26 cellular contexts compared by ENCODE assay signal in genomic region chr7:159103382-159104187, GRCh38. TPM values are rescaled to one million over a fixed set of nuclear protein-coding genes. Genes with fewer than 3 reads are reported as not detected.
DNase-seq lines count a peak whose midpoint lies in the region; ATAC-seq and TF ChIP-seq lines count a peak whose summit lies in the region.
"Had no signal": no experiment of that assay in that cellular context is flagged by ENCODE, and none has a peak within 500 bp of the region (broad histone marks: within the 10 kb centered on the region; RNA-seq: fewer than 3 reads in every experiment).

No MANE protein-coding gene starts in this region.

- no peak for ATAC-seq in GM23338
- ATAC-seq in GM21825 (IDR thresholded peaks at IDR 0.05; ENCODE audit: unreplicated experiment) = no peak
- ATAC-seq in HG02973 (IDR thresholded peaks at IDR 0.05; ENCODE audit: unreplicated experiment) = no peak
- ATAC-seq: activated CD8-positive, alpha-beta T cell treated with anti-CD3 and anti-CD28 coated beads, Interleukin-2, amount 10 ng/mL, durations not matched to agents 7 days and 5 days had no signal

- WGBS in stomach, 5 donors = 74 to 85% (median 79%) methylated on average over 21 of the region's 21 CpGs

- TF ChIP-seq EP300 in stomach (IDR thresholded peaks at IDR 0.05) = no peak

- no peaks in the 10 kb centered on the region for H3K79me2 ChIP-seq in GM23338 (replicated peaks; ENCODE audit: insufficient read depth)

- no peak overlapping the region for H2AFZ ChIP-seq in GM23338

- no peak for TF ChIP-seq POLR2A in stomach (IDR thresholded peaks at IDR 0.05)

- H3K9me3 ChIP-seq in KOPT-K1 (ENCODE audit: insufficient read depth, low read length, poor library complexity, severe bottlenecking) (peaks cover 5% of the 10 kb centered on the region), ascending aorta (no peaks in the 10 kb centered on the region), stomach (no peaks in the 10 kb centered on the region)
- H3K9me3 ChIP-seq: breast epithelium, colonic mucosa had no signal

- intact Hi-C loops in ascending aorta (cut with DNase I) (loop anchor here (10.0 kb wide), 1 partner anchor 239 kb away; no protein-coding TSS in a partner anchor), stomach (cut with DNase I; ENCODE audit: low total_unique reads) (no loop called here)

- H3K27ac Mint-ChIP-seq in GM23338 = no peak overlapping the region
- H3K27ac Mint-ChIP-seq: activated CD8-positive, alpha-beta T cell treated with anti-CD3 and anti-CD28 coated beads, Interleukin-2, amount 10 ng/mL, durations not matched to agents 7 days and 5 days; CD14-positive monocyte had no signal

- no peaks in the 10 kb centered on the region for H3K9me2 ChIP-seq in GM23338 (ENCODE audit: insufficient read depth)

- peak in 1 of 2 donors; percentile 39 for DNase-seq in ascending aorta (ENCODE audit: low spot score in 2 of 2)
- DNase-seq in mesenteric fat pad (ENCODE audit: low spot score) = peak; percentile 78
- no peak for DNase-seq in stomach
- no peak for DNase-seq in GM23338 (ENCODE audit: low spot score)
- DNase-seq: activated CD8-positive, alpha-beta T cell treated with anti-CD3 and anti-CD28 coated beads, Interleukin-2, amount 10 ng/mL, durations not matched to agents 7 days and 5 days; colonic mucosa; DMS79 treated with DMSO at 0.1 percent for 48 hours; GF-D8; HCEC 1CT; mesenchymal stem cell; NCI-H1105; NCI-H1930; NCI-H69; nucleus accumbens; retina; stimulated activated CD4-positive, alpha-beta T cell treated with anti-CD3 and anti-CD28 coated beads, Interleukin-2, amount 100 ng/mL, for 48 hours had no signal

- H3K27ac ChIP-seq in KOPT-K1 (ENCODE audit: low read depth, low read length, poor library complexity, severe bottlenecking) = peak overlapping the region; percentile 34
- peak overlapping the region; percentile 66 to 74 for H3K27ac ChIP-seq in ascending aorta
- H3K27ac ChIP-seq in stomach = peak overlapping the region in 3 of 5 donors; percentile 43 to 83 (median 78)
- no peak overlapping the region for H3K27ac ChIP-seq in GM23338 (ENCODE audit: low read depth)
- H3K27ac ChIP-seq: breast epithelium, colonic mucosa had no signal

- no peaks in the 10 kb centered on the region for H4K20me1 ChIP-seq in GM23338 (replicated peaks; ENCODE audit: insufficient read depth)

- H3K4me1 Mint-ChIP-seq in GM23338 = peaks cover 7% of the 10 kb centered on the region
- H3K4me1 Mint-ChIP-seq: CD14-positive monocyte had no signal

- peaks cover 81% of the 10 kb centered on the region for H3K9me3 Mint-ChIP-seq in GM23338

- H3K4me3 Mint-ChIP-seq in GM23338 = no peak overlapping the region
- H3K4me3 Mint-ChIP-seq: activated CD8-positive, alpha-beta T cell treated with anti-CD3 and anti-CD28 coated beads, Interleukin-2, amount 10 ng/mL, durations not matched to agents 7 days and 5 days; CD14-positive monocyte had no signal

- H3K36me3 ChIP-seq in KOPT-K1 (ENCODE audit: insufficient read depth, low read length) (peaks cover 98% of the 10 kb centered on the region), ascending aorta (no peaks in the 10 kb centered on the region), stomach (peaks cover 0 to 10% (median 5%) of the 10 kb centered on the region in 4 donors), GM23338 (ENCODE audit: insufficient read depth) (no peaks in the 10 kb centered on the region)
- H3K36me3 ChIP-seq: breast epithelium, colonic mucosa had no signal

- no peaks in the 10 kb centered on the region for H3F3A ChIP-seq in GM23338 (replicated peaks; ENCODE audit: low read depth)

- no peak overlapping the region for H3K4me2 ChIP-seq in GM23338

- TF ChIP-seq CTCF in ascending aorta (IDR thresholded peaks at IDR 0.05) (no peak), stomach (IDR thresholded peaks at IDR 0.05) (no peak), GM23338 (conservative IDR thresholded peaks at IDR 0.05; ENCODE audit: low read depth in 2 of 2) (no peak)

- no peaks in the 10 kb centered on the region for H3K27me3 ChIP-seq in ascending aorta
- peaks cover 0 to 4% (median 0%) of the 10 kb centered on the region in 3 donors for H3K27me3 ChIP-seq in stomach
- H3K27me3 ChIP-seq in GM23338 (ENCODE audit: insufficient read depth) = no peaks in the 10 kb centered on the region
- H3K27me3 ChIP-seq: breast epithelium, colonic mucosa had no signal

- peaks cover 7% of the 10 kb centered on the region for H3K27me3 Mint-ChIP-seq in GM23338 (ENCODE audit: insufficient read depth, low read depth, poor library complexity)

- H3K4me3 ChIP-seq in ascending aorta (peak overlapping the region in 1 of 2 donors; percentile 16), stomach (no peak overlapping the region), GM23338 (no peak overlapping the region)
- H3K4me3 ChIP-seq: breast epithelium, colonic mucosa had no signal

- H3K4me1 ChIP-seq in ascending aorta = peaks cover 15 to 39% of the 10 kb centered on the region in 2 donors
- H3K4me1 ChIP-seq in stomach = peaks cover 8 to 48% (median 29%) of the 10 kb centered on the region in 4 donors
- 0 out of 2 replicates have a peak, but pooled peaks cover 7% of the 10 kb centered on the region for H3K4me1 ChIP-seq in GM23338 (ENCODE audit: insufficient read depth)
- H3K4me1 ChIP-seq: colonic mucosa had no signal

- H3K36me3 Mint-ChIP-seq in GM23338 (ENCODE audit: low read depth) = peaks cover 24% of the 10 kb centered on the region
- H3K36me3 Mint-ChIP-seq: CD14-positive monocyte had no signal

TF ChIP-seq in GM23338, 12 proteins besides CTCF, POLR2A, EP300 and RAD21 (continues in another document):
- TF ChIP-seq REST (IDR thresholded peaks at IDR 0.05; ENCODE audit: unreplicated experiment) (no peak), JUNB (IDR thresholded peaks at IDR 0.05; ENCODE audit: unreplicated experiment) (no peak), STAT1 (IDR thresholded peaks at IDR 0.05; ENCODE audit: unreplicated experiment) (no peak), POLR2AphosphoS5 (IDR thresholded peaks at IDR 0.05; ENCODE audit: low read depth) (no peak), NANOG (IDR thresholded peaks at IDR 0.05; ENCODE audit: borderline replicate concordance) (no peak), CREB1 (CRISPR knock-in tag; IDR thresholded peaks at IDR 0.05; ENCODE audit: low read depth) (no peak), EZH2phosphoT487 (IDR thresholded peaks at IDR 0.05; ENCODE audit: unreplicated experiment) (no peak), EZH2 (IDR thresholded peaks at IDR 0.05; ENCODE audit: low read depth, unreplicated experiment) (no peak), ETS1 (IDR thresholded peaks at IDR 0.05) (no peak)

RNA-seq across cellular contexts. Expression of gene VIPR2, which starts 41.1 kb away (rescaled TPM):
- total RNA-seq in ascending aorta (17.8 TPM), mesenteric fat pad (4.6 TPM), stomach (10 to 100 TPM in 3 of 5 donors, 1 to 10 TPM in 2; 1.2 to 25.4 (median 11.7) TPM)
- polyA plus RNA-seq in stomach (1 to 10 TPM; 1.6 to 5.7 (median 1.7) TPM), GM23338 (2016; fragmentation: Nextera tagmentation; extraction: Ambion mirVana) (1.9 and 2.7 TPM in 2 replicates)
- 1.3 and 2.1 TPM in 2 replicates for total RNA-seq in GM23338 (2014; rRNA removed; shearing (Covaris generic))
- total RNA-seq: activated CD8-positive, alpha-beta T cell treated with anti-CD3 and anti-CD28 coated beads, Interleukin-2, amount 10 ng/mL, durations not matched to agents 7 days and 5 days; fibroblast of villous mesenchyme; HT1080; M059J; myocyte; SK-MEL-5 had no signal
- polyA plus RNA-seq: CD14-positive monocyte had no signal
